In genomic region chr2:158685646-158686045, GRCh38 we compare ENCODE assay signal across 12 cellular contexts.
DNase-seq lines count a peak whose midpoint lies in the region; ATAC-seq and TF ChIP-seq lines count a peak whose summit lies in the region.
"Had no signal": no experiment of that assay in that cellular context is flagged by ENCODE, and none has a peak within 500 bp of the region (broad histone marks: within the 10 kb centered on the region; RNA-seq: fewer than 3 reads in every experiment).

No MANE protein-coding gene starts in this region.

- intact Hi-C loops in left ventricle myocardium superior (cut with micrococcal nuclease) (no loop called here), mammary epithelial cell (cut with micrococcal nuclease) (loop anchor here (5.0 kb wide), 1 partner anchor 62 kb away; no protein-coding TSS in a partner anchor)

- peak overlapping the region; percentile 14 to 37 for H3K27ac ChIP-seq in right atrium auricular region
- no peak overlapping the region for H3K27ac ChIP-seq in mammary epithelial cell (ENCODE audit: insufficient read depth, low read depth, low read length)
- H3K27ac ChIP-seq: KMS-11, PC-9 had no signal

- ATAC-seq in left ventricle myocardium superior (no peak), GM18520 (IDR thresholded peaks at IDR 0.05; ENCODE audit: unreplicated experiment) (no peak)

- no peak overlapping the region for H2AFZ ChIP-seq in mammary epithelial cell (ENCODE audit: low read depth, low read length)
- H2AFZ ChIP-seq: PC-9 had no signal

- no peak for DNase-seq in right atrium auricular region (ENCODE audit: low spot score)
- no peak for DNase-seq in left ventricle myocardium superior
- peak; percentile 60 for DNase-seq in mammary epithelial cell
- peak; percentile 72 for DNase-seq in left kidney (ENCODE audit: low read depth, low spot score)
- DNase-seq in activated CD8-positive, alpha-beta memory T cell treated with anti-CD3 and anti-CD28 coated beads for 24 hours = no peak
- DNase-seq in ACHN = no peak
- DNase-seq: COR-L47, NCI-H1092, NCI-H748 treated with DMSO at 0.1 percent for 48 hours, PC-9 had no signal

- H3K4me1 ChIP-seq in right atrium auricular region (peaks cover 0 to 15% of the 10 kb centered on the region in 2 donors), mammary epithelial cell (ENCODE audit: insufficient read depth, low read length) (peaks cover 19% of the 10 kb centered on the region)

- no peak overlapping the region for H3K4me3 ChIP-seq in right atrium auricular region
- H3K4me3 ChIP-seq in mammary epithelial cell (replicated peaks in 1 of 3; ENCODE audit: insufficient read depth in 1 of 3, low read depth in 2 of 3, low read length in 3 of 3) = no peak overlapping the region
- H3K4me3 ChIP-seq: PC-9 had no signal

- BruUV-seq in mammary epithelial cell (replicated peaks; lab: Mats Ljungman, UMichigan) = no TSS peak

- no peak overlapping the region for H3K4me2 ChIP-seq in mammary epithelial cell (ENCODE audit: insufficient read depth, low read depth, low read length)
- H3K4me2 ChIP-seq: KMS-11, PC-9 had no signal

- no peaks in the 10 kb centered on the region for H3K79me2 ChIP-seq in mammary epithelial cell (ENCODE audit: insufficient read depth, low read length)

- dilution Hi-C loops in mammary epithelial cell (cut with HindIII; ENCODE audit: low sequenced_read_pairs) = no loop called here

- 55% methylated on average over 3 of the region's 3 CpGs for WGBS in mammary epithelial cell (ENCODE audit: low coverage, missing lambda C conversion rate)

- H3K27me3 ChIP-seq in right atrium auricular region (no peaks in the 10 kb centered on the region), mammary epithelial cell (ENCODE audit: insufficient read depth, low read length) (no peaks in the 10 kb centered on the region)

- CTCF ChIA-PET in mammary epithelial cell (lab: Charles Lee; ENCODE audit: low non-redundant PET) = interaction anchor here (0.6 kb wide), 1 partner anchor 1175 kb away, joined by 6 read pairs; no protein-coding TSS in a partner anchor

- in situ Hi-C loops in mammary epithelial cell (cut with MboI; ENCODE audit: low sequenced_read_pairs in 2 of 2) = no loop called here
- in situ Hi-C loops in ACHN (cut with HindIII; ENCODE audit: low pct_ligation_motif_present, low pct_unique_long_range_greater_than_20kb, low sequenced_read_pairs) = no loop called here

- H3K36me3 ChIP-seq in right atrium auricular region = no peaks in the 10 kb centered on the region
- H3K36me3 ChIP-seq in mammary epithelial cell (ENCODE audit: insufficient read depth, low read length) = no peaks in the 10 kb centered on the region

- H3K9me3 ChIP-seq in right atrium auricular region (no peaks in the 10 kb centered on the region), mammary epithelial cell (replicated peaks; ENCODE audit: insufficient read depth, low read length) (no peaks in the 10 kb centered on the region)

- no peak for TF ChIP-seq CTCF in right atrium auricular region (IDR thresholded peaks at IDR 0.05)
- TF ChIP-seq CTCF in mammary epithelial cell (conservative IDR thresholded peaks at IDR 0.05 in 1 of 2, IDR thresholded peaks at IDR 0.05 in 1 of 2; ENCODE audit: extremely low read depth in 1 of 2, insufficient read depth in 1 of 2, low read depth in 1 of 2, low read length in 2 of 2) = no peak

- H3K9ac ChIP-seq in mammary epithelial cell (ENCODE audit: insufficient read depth, low read length) = no peak overlapping the region
- H3K9ac ChIP-seq: KMS-11 had no signal

- no peaks in the 10 kb centered on the region for H4K20me1 ChIP-seq in mammary epithelial cell (ENCODE audit: insufficient read depth, low read length)

Comparison
In these comparisons a context has a peak if more than half of its experiments do, and no peak if none do; other contexts are left out.
1. DNase-seq: peak in mammary epithelial cell (single experiment) and left kidney (single experiment); none in right atrium auricular region (single experiment), left ventricle myocardium superior (single experiment), activated CD8-positive, alpha-beta memory T cell treated with anti-CD3 and anti-CD28 coated beads for 24 hours (single experiment) and ACHN (single experiment).